In the genomic region with DNA sequence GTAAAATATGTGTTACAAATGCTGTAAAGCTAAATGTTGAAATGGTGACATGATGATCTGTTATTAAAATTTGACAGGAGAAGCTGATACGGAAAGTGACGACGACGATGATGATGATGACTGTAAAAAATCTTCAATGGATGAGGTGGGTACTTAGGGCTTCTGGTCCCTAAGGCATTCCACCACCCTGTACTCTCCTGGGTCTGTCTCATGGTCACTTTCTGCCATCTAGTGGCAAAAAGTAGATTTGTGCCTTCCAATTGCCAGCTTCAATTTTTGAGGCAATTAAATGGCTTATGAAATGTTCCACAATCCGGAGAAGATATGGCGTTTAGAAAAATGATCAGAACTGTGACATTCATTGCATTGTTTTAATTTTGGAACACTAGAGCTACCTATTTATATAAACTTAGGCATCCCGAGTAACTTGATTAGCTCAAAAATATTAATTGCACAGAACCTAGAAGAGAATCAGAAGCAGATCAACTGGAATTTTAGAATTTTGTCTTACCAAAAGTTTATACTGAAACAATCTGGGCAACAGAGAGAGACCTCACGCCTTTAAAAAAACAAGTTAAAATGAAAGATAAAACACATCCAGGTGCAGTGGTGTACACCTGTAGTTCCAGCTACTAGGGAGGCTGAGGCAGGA, we compare ENCODE assay signal across 8 cellular contexts.
DNase-seq lines count a peak whose midpoint lies in the region; ATAC-seq and TF ChIP-seq lines count a peak whose summit lies in the region.

No MANE protein-coding gene starts in this region.

- H3K27me3 Mint-ChIP-seq in H9 (ENCODE audit: low read depth): no peaks in the 10 kb centered on the region

- H3K23me2 ChIP-seq in H9 (ENCODE audit: insufficient read length, low read depth, low read length, poor library complexity, severe bottlenecking): no peaks in the 10 kb centered on the region

- H4K91ac ChIP-seq in H9 (ENCODE audit: insufficient read length, low read depth, low read length): no peak overlapping the region

- H3K9ac ChIP-seq in H9 (ENCODE audit: extremely low read depth, insufficient read length, low read length): no peak overlapping the region
- no peak overlapping the region for H3K9ac ChIP-seq in MM.1S (ENCODE audit: low read length)
- no peak overlapping the region for H3K9ac ChIP-seq in colonic mucosa (ENCODE audit: low read depth in 2 of 2, low read length in 2 of 2)

- H3K4ac ChIP-seq in H9 (ENCODE audit: low read depth, low read length): no peak overlapping the region

- TF ChIP-seq POLR2A in right lobe of liver (IDR thresholded peaks at IDR 0.05) (no peak), tibial nerve (IDR thresholded peaks at IDR 0.05) (no peak)

- H3K23ac ChIP-seq in H9 (ENCODE audit: insufficient read length, low read depth, low read length): no peak overlapping the region

- no peaks in the 10 kb centered on the region for H3K79me2 ChIP-seq in H9 (ENCODE audit: insufficient read depth, low read length)
- no peaks in the 10 kb centered on the region for H3K79me2 ChIP-seq in MM.1S (ENCODE audit: low read length)

- H3K14ac ChIP-seq in H9 (ENCODE audit: insufficient read depth, low read length): no peak overlapping the region

- WGBS in H9 (ENCODE audit: extremely low coverage, insufficient read length, low lambda C conversion rate): no CpG with 5 or more reads among the region's 8 CpGs
- WGBS in right lobe of liver (ENCODE audit: insufficient coverage, low coverage, low lambda C conversion rate, missing lambda C conversion rate): 22% methylated on average over 8 of the region's 8 CpGs
- WGBS in tibial nerve, 2 donors: 29 to 37% methylated on average over 8 of the region's 8 CpGs

- no peak for TF ChIP-seq EP300 in tibial nerve (IDR thresholded peaks at IDR 0.05)

- H2BK120ac ChIP-seq in H9 (ENCODE audit: low read depth, low read length, poor library complexity, severe bottlenecking): no peak overlapping the region

- no peak overlapping the region for H2BK15ac ChIP-seq in H9 (ENCODE audit: low read depth, low read length)

- no peak overlapping the region for H3K56ac ChIP-seq in H9 (ENCODE audit: insufficient read length, low read depth, low read length)

- no peak overlapping the region for H3K18ac ChIP-seq in H9 (ENCODE audit: insufficient read length, low read depth, low read length)

- H3K4me3 ChIP-seq in MM.1S (ENCODE audit: low read length) (no peak overlapping the region), colonic mucosa (no peak overlapping the region), right lobe of liver (no peak overlapping the region), tibial nerve (no peak overlapping the region)

- intact Hi-C loops in colonic mucosa (cut with DNase I) (loop anchor here (5.0 to 10.0 kb wide), 3 partner anchors 590 to 788 kb away; partner anchors contain the start of gene PLCB1), right lobe of liver (cut with DNase I) (loop anchor here in 1 of 2 donors (10.0 kb wide), 1 partner anchor 678 kb away; no protein-coding TSS in a partner anchor)

- H3K4me2 ChIP-seq in H9 (ENCODE audit: insufficient read depth, insufficient read length, low read length) (no peak overlapping the region), MM.1S (ENCODE audit: low read depth, low read length) (no peak overlapping the region)

- no peak overlapping the region for H3T11ph ChIP-seq in H9 (ENCODE audit: low read length)

- H3K27ac ChIP-seq in H9 (ENCODE audit: insufficient read length, low read depth, low read length) (no peak overlapping the region), MM.1S (ENCODE audit: low read length) (no peak overlapping the region), colonic mucosa (no peak overlapping the region), right lobe of liver (no peak overlapping the region), tibial nerve (no peak overlapping the region)

- H3K36me3 ChIP-seq in MM.1S (replicated peaks; ENCODE audit: insufficient read depth, low read length) (no peaks in the 10 kb centered on the region), colonic mucosa (no peaks in the 10 kb centered on the region), right lobe of liver (no peaks in the 10 kb centered on the region), tibial nerve (peaks cover 0 to 5% (median 0%) of the 10 kb centered on the region in 3 donors)

- no peak overlapping the region for H3K27ac Mint-ChIP-seq in H9

- H3K36me3 Mint-ChIP-seq in H9 (ENCODE audit: insufficient read depth in 1 of 3, low read depth in 3 of 3): no peaks in the 10 kb centered on the region

- peak; percentile 72 to 84 (median 81) for ATAC-seq in right lobe of liver

- H2BK5ac ChIP-seq in H9 (ENCODE audit: insufficient read length, low read length): no peak overlapping the region

- H3K4me1 Mint-ChIP-seq in H9: no peaks in the 10 kb centered on the region

- no peaks in the 10 kb centered on the region for H3K9me3 ChIP-seq in H9 (ENCODE audit: control insufficient read depth, low read depth, low read length)
- H3K9me3 ChIP-seq in MM.1S (replicated peaks; ENCODE audit: insufficient read depth, low read length): no peaks in the 10 kb centered on the region
- H3K9me3 ChIP-seq in colonic mucosa: no peaks in the 10 kb centered on the region
- no peaks in the 10 kb centered on the region for H3K9me3 ChIP-seq in right lobe of liver
- peaks cover 0 to 2% (median 0%) of the 10 kb centered on the region in 4 donors for H3K9me3 ChIP-seq in tibial nerve

- no peak overlapping the region for H2BK20ac ChIP-seq in H9 (ENCODE audit: low read depth, low read length, poor library complexity, severe bottlenecking)

- H3K4me1 ChIP-seq in H9 (ENCODE audit: insufficient read depth, low read length): no peaks in the 10 kb centered on the region
- no peaks in the 10 kb centered on the region for H3K4me1 ChIP-seq in MM.1S (ENCODE audit: low read length)
- no peaks in the 10 kb centered on the region for H3K4me1 ChIP-seq in colonic mucosa
- peaks cover 0 to 13% (median 0%) of the 10 kb centered on the region in 4 donors for H3K4me1 ChIP-seq in right lobe of liver
- H3K4me1 ChIP-seq in tibial nerve: peaks cover 0 to 17% (median 0%) of the 10 kb centered on the region in 4 donors

- no peaks in the 10 kb centered on the region for H3F3A ChIP-seq in MM.1S (ENCODE audit: insufficient read depth, low read length)

- H3K27me3 ChIP-seq in H9 (ENCODE audit: insufficient read depth, low read length): no peaks in the 10 kb centered on the region
- H3K27me3 ChIP-seq in MM.1S (replicated peaks; ENCODE audit: insufficient read depth, low read length): no peaks in the 10 kb centered on the region
- no peaks in the 10 kb centered on the region for H3K27me3 ChIP-seq in colonic mucosa
- H3K27me3 ChIP-seq in right lobe of liver: no peaks in the 10 kb centered on the region
- H3K27me3 ChIP-seq in tibial nerve: no peaks in the 10 kb centered on the region

- no peaks in the 10 kb centered on the region for H3K9me2 ChIP-seq in MM.1S (replicated peaks; ENCODE audit: insufficient read depth, low read length)

- peak; percentile 88 for TF ChIP-seq CTCF in H9 (conservative IDR thresholded peaks at IDR 0.05)
- TF ChIP-seq CTCF in MM.1S (IDR thresholded peaks at IDR 0.05; ENCODE audit: low read length): peak; percentile 83
- TF ChIP-seq CTCF in colonic mucosa (IDR thresholded peaks at IDR 0.05): peak; percentile 64
- peak; percentile 71 to 85 (median 79) for TF ChIP-seq CTCF in right lobe of liver (IDR thresholded peaks at IDR 0.05)
- peak; percentile 69 to 84 (median 77) for TF ChIP-seq CTCF in tibial nerve (IDR thresholded peaks at IDR 0.05)

- no peaks in the 10 kb centered on the region for H3K9me3 Mint-ChIP-seq in H9

- no peak overlapping the region for H3K4me3 Mint-ChIP-seq in H9

- no peak overlapping the region for H4K5ac ChIP-seq in H9 (ENCODE audit: insufficient read length, low read depth, low read length)

- H4K20me1 ChIP-seq in H9 (ENCODE audit: control insufficient read depth, insufficient read depth, insufficient read length) (no peaks in the 10 kb centered on the region), MM.1S (ENCODE audit: insufficient read depth, low read length) (no peaks in the 10 kb centered on the region)

- no peak overlapping the region for H2AK5ac ChIP-seq in H9 (ENCODE audit: insufficient read length, low read length)

- H2AFZ ChIP-seq in H9 (ENCODE audit: low read length) (no peak overlapping the region), MM.1S (ENCODE audit: low read length) (no peak overlapping the region)

- H3K79me1 ChIP-seq in H9 (ENCODE audit: insufficient read depth, low read depth, low read length, poor library complexity, severe bottlenecking): no peaks in the 10 kb centered on the region

- no peak overlapping the region for H2BK12ac ChIP-seq in H9 (ENCODE audit: insufficient read length, low read depth, low read length)

- DNase-seq in activated naive CD4-positive, alpha-beta T cell treated with Interleukin-2 at 50 U/mL for 16 hours: peak; percentile 5
- no peak for DNase-seq in activated naive CD4-positive, alpha-beta T cell (lab: John Stamatoyannopoulos, UW)
- DNase-seq in H9 (no peak), MM.1S (peak; percentile 65), RPMI8226 (peak; percentile 68), colonic mucosa (peak; percentile 39), right lobe of liver (peak in 1 of 3 donors; percentile 49), tibial nerve (ENCODE audit: low spot score in 2 of 2) (peak in 1 of 2 donors; percentile 53)

- H4K8ac ChIP-seq in H9 (replicated peaks; ENCODE audit: insufficient read length, low read depth, low read length): no peak overlapping the region

Comparison
In these comparisons a context has a peak if more than half of its experiments do, and no peak if none do; other contexts are left out.
1. DNase-seq: peak in activated naive CD4-positive, alpha-beta T cell treated with Interleukin-2 at 50 U/mL for 16 hours (single experiment), MM.1S (single experiment), RPMI8226 (single experiment) and colonic mucosa (single experiment); none in activated naive CD4-positive, alpha-beta T cell (0 of 4) and H9 (single experiment).
2. Peak in every context shown above with its lines, with median percentiles within 50 percentile points of each other: CTCF ChIP-seq.